In genomic region chr7:74187915-74188675, GRCh38 we compare ENCODE assay signal across 10 cellular contexts. TPM values are rescaled to one million over a fixed set of nuclear protein-coding genes. Genes with fewer than 3 reads are reported as not detected.
DNase-seq lines count a peak whose midpoint lies in the region; ATAC-seq and TF ChIP-seq lines count a peak whose summit lies in the region.
"Had no signal": no experiment of that assay in that cellular context is flagged by ENCODE, and none has a peak within 500 bp of the region (broad histone marks: within the 10 kb centered on the region; RNA-seq: fewer than 3 reads in every experiment).

No MANE protein-coding gene starts in this region.

- DNase-seq in GM23338 (ENCODE audit: low spot score) = no peak
- DNase-seq in T-helper 17 cell = no peak
- DNase-seq in cardiac muscle cell (ENCODE audit: low read depth in 1 of 2, low spot score in 1 of 2) = peak in 1 of 2 donors; percentile 31
- DNase-seq in iPS-NIHi7 (ENCODE audit: extremely low spot score) = no peak
- DNase-seq in tibial nerve (ENCODE audit: low spot score in 2 of 2) = no peak
- DNase-seq in NOMO-1 (lab: John Stamatoyannopoulos, UW; ENCODE audit: unreplicated experiment in 2 of 2) = no peak
- DNase-seq: aorta, WERI-Rb-1 had no signal

- H3K4me1 Mint-ChIP-seq in GM23338 (peaks cover 32% of the 10 kb centered on the region), T-helper 17 cell (peaks cover 41% of the 10 kb centered on the region)

- peaks cover 82% of the 10 kb centered on the region for H4K20me1 ChIP-seq in GM23338 (replicated peaks; ENCODE audit: insufficient read depth)

- no peaks in the 10 kb centered on the region for H3K9me2 ChIP-seq in GM23338 (ENCODE audit: insufficient read depth)

- TF ChIP-seq EP300 in tibial nerve (IDR thresholded peaks at IDR 0.05) = no peak

- peaks cover 24% of the 10 kb centered on the region for H3K4me1 ChIP-seq in GM23338 (ENCODE audit: insufficient read depth)
- H3K4me1 ChIP-seq in cardiac muscle cell (ENCODE audit: low read depth) = peaks cover 22% of the 10 kb centered on the region
- peaks cover 41 to 52% (median 49%) of the 10 kb centered on the region in 3 donors for H3K4me1 ChIP-seq in skeletal muscle tissue (ENCODE audit: control insufficient read depth in 3 of 3, insufficient read depth in 3 of 3, low read length in 3 of 3)
- peaks cover 0 to 59% (median 30%) of the 10 kb centered on the region in 4 donors for H3K4me1 ChIP-seq in tibial nerve

- H3K27ac ChIP-seq in GM23338 (ENCODE audit: low read depth) = peak overlapping the region; percentile 79
- H3K27ac ChIP-seq in cardiac muscle cell = peak overlapping the region; percentile 57
- H3K27ac ChIP-seq in skeletal muscle tissue (ENCODE audit: low read depth, low read length) = peak overlapping the region; percentile 25
- no peak overlapping the region for H3K27ac ChIP-seq in tibial nerve
- H3K27ac ChIP-seq: neutrophil, WERI-Rb-1 had no signal

- H3K4me2 ChIP-seq in GM23338 = no peak overlapping the region

- WGBS in tibial nerve, 2 donors = 64 to 70% methylated on average over 11 of the region's 11 CpGs

- peak overlapping the region; percentile 23 to 44 (median 42) for H3K9ac ChIP-seq in skeletal muscle tissue (ENCODE audit: low read depth in 1 of 3, low read length in 3 of 3)

- peaks cover 42% of the 10 kb centered on the region for H3F3A ChIP-seq in GM23338 (replicated peaks; ENCODE audit: low read depth)

- no peaks in the 10 kb centered on the region for H3K9me3 ChIP-seq in T-helper 17 cell (ENCODE audit: control insufficient read depth, low read length, poor library complexity, severe bottlenecking)
- no peaks in the 10 kb centered on the region for H3K9me3 ChIP-seq in cardiac muscle cell (ENCODE audit: low read depth)
- no peaks in the 10 kb centered on the region for H3K9me3 ChIP-seq in skeletal muscle tissue (ENCODE audit: control insufficient read depth in 3 of 3, low read length in 3 of 3)
- H3K9me3 ChIP-seq in tibial nerve = no peaks in the 10 kb centered on the region
- H3K9me3 ChIP-seq: neutrophil had no signal

- TF ChIP-seq POLR2A in tibial nerve (IDR thresholded peaks at IDR 0.05) = no peak

- TF ChIP-seq CTCF in GM23338 (conservative IDR thresholded peaks at IDR 0.05; ENCODE audit: low read depth in 2 of 2) = no peak
- no peak for TF ChIP-seq CTCF in cardiac muscle cell (IDR thresholded peaks at IDR 0.05; ENCODE audit: low read depth, low read length)
- TF ChIP-seq CTCF in tibial nerve (IDR thresholded peaks at IDR 0.05) = no peak

- H3K4me3 Mint-ChIP-seq in GM23338 (no peak overlapping the region), T-helper 17 cell (peak overlapping the region; percentile 47)

- H3K27me3 ChIP-seq in GM23338 (ENCODE audit: insufficient read depth) (no peaks in the 10 kb centered on the region), cardiac muscle cell (no peaks in the 10 kb centered on the region), skeletal muscle tissue (ENCODE audit: control insufficient read depth in 3 of 3, insufficient read depth in 3 of 3, low read length in 3 of 3) (no peaks in the 10 kb centered on the region), tibial nerve (no peaks in the 10 kb centered on the region)
- H3K27me3 ChIP-seq: neutrophil had no signal

- H3K79me2 ChIP-seq in GM23338 (replicated peaks; ENCODE audit: insufficient read depth) = peaks cover 93% of the 10 kb centered on the region

- H3K4me3 ChIP-seq in GM23338 (no peak overlapping the region), cardiac muscle cell (no peak overlapping the region), skeletal muscle tissue (ENCODE audit: low read length in 3 of 3) (peak overlapping the region in 1 of 3 donors; percentile 17), tibial nerve (no peak overlapping the region)

- H3K27me3 Mint-ChIP-seq in GM23338 (ENCODE audit: insufficient read depth, low read depth, poor library complexity) = peaks cover 3% of the 10 kb centered on the region
- H3K27me3 Mint-ChIP-seq in T-helper 17 cell = no peaks in the 10 kb centered on the region

- H3K36me3 Mint-ChIP-seq in GM23338 (ENCODE audit: low read depth) (peaks cover 65% of the 10 kb centered on the region), T-helper 17 cell (ENCODE audit: low read depth) (peaks cover 3% of the 10 kb centered on the region)

- H2AFZ ChIP-seq in GM23338 = no peak overlapping the region

- ATAC-seq in GM23338 (no peak), T-helper 17 cell (no peak)

- H3K27ac Mint-ChIP-seq in GM23338 (peak overlapping the region; percentile 83), T-helper 17 cell (peak overlapping the region; percentile 68)

- H3K36me3 ChIP-seq in GM23338 (ENCODE audit: insufficient read depth) (peaks cover 48% of the 10 kb centered on the region), cardiac muscle cell (peaks cover 49% of the 10 kb centered on the region), skeletal muscle tissue (ENCODE audit: control insufficient read depth in 3 of 3, insufficient read depth in 3 of 3, low read length in 3 of 3) (peaks cover 37 to 47% (median 46%) of the 10 kb centered on the region in 3 donors), tibial nerve (peaks cover 0 to 54% (median 17%) of the 10 kb centered on the region in 3 donors)

- H3K9me3 Mint-ChIP-seq in GM23338 = no peaks in the 10 kb centered on the region; the same call in 2 of the 3 replicates

TF ChIP-seq in GM23338, 12 proteins besides CTCF, POLR2A, EP300 and RAD21 (continues in another document):
- TF ChIP-seq ETS1 (IDR thresholded peaks at IDR 0.05) (no peak), NANOG (IDR thresholded peaks at IDR 0.05; ENCODE audit: borderline replicate concordance) (no peak), STAT1 (IDR thresholded peaks at IDR 0.05; ENCODE audit: unreplicated experiment) (no peak)

RNA-seq across cellular contexts. Expression of gene EIF4H, which starts 13.9 kb away (rescaled TPM):
- 298 and 309 TPM in 2 replicates for total RNA-seq in GM23338 (2014; rRNA removed; shearing (Covaris generic))
- polyA plus RNA-seq in GM23338 (2016; fragmentation: Nextera tagmentation; extraction: Ambion mirVana) = 183 and 197 TPM in 2 replicates
- total RNA-seq in T-helper 17 cell = 100 to 1,000 TPM; 242 to 255 TPM
- 314 and 330 TPM in 2 replicates for total RNA-seq in cardiac muscle cell
- 323 and 395 TPM in 2 replicates for polyA plus RNA-seq in cardiac muscle cell
- 188 TPM for total RNA-seq in skeletal muscle tissue
- total RNA-seq in tibial nerve = 100 to 1,000 TPM; 184 to 211 (median 192) TPM

RNA-seq across cellular contexts. Expression of gene LAT2, which starts 21.7 kb away (rescaled TPM):
- total RNA-seq in GM23338 (2014; rRNA removed; shearing (Covaris generic)) = 0.08 TPM in 1 of 2 replicates, not detected in the other
- polyA plus RNA-seq in GM23338 (2016; fragmentation: Nextera tagmentation; extraction: Ambion mirVana) (0.94 and 1.5 TPM in 2 replicates), cardiac muscle cell (0.86 and 0.94 TPM in 2 replicates)
- total RNA-seq in T-helper 17 cell (1 to 10 TPM; 2.2 to 8.6 TPM), cardiac muscle cell (0.63 and 1.1 TPM in 2 replicates), skeletal muscle tissue (5.2 TPM), tibial nerve (10 to 100 TPM in 2 of 4 donors, 1 to 10 TPM in 2; 5.1 to 15.3 (median 8.9) TPM)

Comparison
In these comparisons a context has a peak if more than half of its experiments do, and no peak if none do; other contexts are left out.
1. H3K27ac ChIP-seq: peak in GM23338 (single experiment), cardiac muscle cell (single experiment) and skeletal muscle tissue (single experiment); none in tibial nerve (0 of 4).